8 cellular contexts compared by ENCODE assay signal in the genomic region with DNA sequence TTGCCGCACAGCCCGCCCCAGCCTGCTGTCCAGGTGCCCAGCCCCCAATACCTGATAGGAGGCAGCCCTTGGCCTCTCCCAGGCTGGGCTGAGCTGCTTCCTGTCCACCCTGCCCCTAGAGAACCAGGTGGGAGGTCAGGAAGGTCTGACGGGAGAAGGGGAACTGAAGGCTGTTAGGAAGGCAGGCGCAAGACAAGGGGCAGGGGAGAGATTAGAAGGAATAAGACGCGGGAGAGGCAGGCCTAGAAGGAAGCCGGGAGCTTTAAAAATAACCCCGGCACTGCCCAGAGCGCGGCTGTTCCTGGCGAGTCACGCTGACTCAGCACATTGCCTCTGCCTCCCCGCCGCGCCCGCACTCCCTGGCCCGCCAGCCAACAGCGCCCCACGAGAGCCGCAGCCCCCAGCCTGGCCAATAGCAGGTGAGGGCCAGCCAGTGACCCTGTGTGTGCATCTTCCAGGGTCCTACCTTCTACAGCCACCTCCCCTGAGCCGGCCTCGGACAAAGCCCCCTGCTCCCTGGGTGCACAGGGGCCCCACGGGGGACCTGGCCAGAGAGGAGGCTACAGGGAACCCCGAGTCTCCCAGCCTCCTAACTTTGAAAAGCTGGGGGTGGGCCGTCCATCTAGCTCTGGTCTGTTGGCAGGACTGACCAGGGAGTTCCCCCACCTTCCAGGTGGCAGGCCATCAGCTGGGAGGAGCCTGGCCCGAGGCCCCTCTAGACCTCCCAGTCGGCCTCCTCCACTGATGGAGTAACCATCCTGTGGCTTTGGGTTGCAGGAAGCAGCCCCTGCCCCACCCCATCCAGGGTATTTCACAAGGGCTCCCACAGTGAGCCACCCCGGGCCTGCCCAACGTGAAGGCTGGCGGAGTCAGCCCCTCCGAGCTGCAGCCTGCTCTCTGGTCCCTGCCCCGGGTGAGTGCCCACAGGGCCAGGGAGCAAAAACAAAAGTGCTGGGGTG. TPM values are rescaled to one million over a fixed set of nuclear protein-coding genes. Genes with fewer than 3 reads are reported as not detected.
DNase-seq lines count a peak whose midpoint lies in the region; ATAC-seq and TF ChIP-seq lines count a peak whose summit lies in the region.

No MANE protein-coding gene starts in this region.

- H3K4me3 Mint-ChIP-seq in T-helper 17 cell (peak overlapping the region; percentile 69), nephron progenitor cell (peak overlapping the region; percentile 72), immature natural killer cell (no peak overlapping the region)

- TF ChIP-seq CTCF in SK-N-SH (IDR thresholded peaks at IDR 0.05), result no peak
- no peak for TF ChIP-seq CTCF in fibroblast of pulmonary artery (IDR thresholded peaks at IDR 0.05; ENCODE audit: low read length, missing control alignments)
- no peak for TF ChIP-seq CTCF in nephron progenitor cell (IDR thresholded peaks at IDR 0.05)

- CTCF ChIA-PET in SK-N-SH (lab: Yijun Ruan, JAX), result interaction anchor here (1.0 to 11.7 kb wide), 6 partner anchors 11 to 97 kb away, joined by 3 to 107 read pairs (median 6); a partner anchor contains a TSS

- no peaks in the 10 kb centered on the region for H3K27me3 ChIP-seq in SK-N-SH (ENCODE audit: insufficient read depth)

- 74% methylated on average over 31 of the region's 32 CpGs for WGBS in SK-N-SH (ENCODE audit: low lambda C conversion rate)

- TF ChIP-seq EP300 in SK-N-SH (IDR thresholded peaks at IDR 0.05; ENCODE audit: borderline replicate concordance in 1 of 2, low read depth in 1 of 2, low read length in 1 of 2), result no peak

- H3K79me2 ChIP-seq in SK-N-SH (ENCODE audit: insufficient read depth), result peaks cover 83% of the 10 kb centered on the region

- H3K27me3 Mint-ChIP-seq in T-helper 17 cell, result no peaks in the 10 kb centered on the region
- H3K27me3 Mint-ChIP-seq in nephron progenitor cell (ENCODE audit: low read depth, poor library complexity), result no peaks in the 10 kb centered on the region
- H3K27me3 Mint-ChIP-seq in immature natural killer cell (ENCODE audit: low read depth in 3 of 3), result peaks cover 2 to 14% (median 6%) of the 10 kb centered on the region in 3 donors

- peak overlapping the region; percentile 6; the same call in 1 of the 2 replicates for H3K4me2 ChIP-seq in SK-N-SH

- H3K36me3 ChIP-seq in SK-N-SH (replicated peaks in 1 of 2; ENCODE audit: control insufficient read depth in 1 of 2, insufficient read depth in 2 of 2, low read length in 1 of 2), result peaks cover 9 to 40% of the 10 kb centered on the region in 2 experiments

- H2AFZ ChIP-seq in SK-N-SH (ENCODE audit: low read depth), result no peak overlapping the region

- H3K9ac ChIP-seq in SK-N-SH, result no peak overlapping the region

- H3K9me3 Mint-ChIP-seq in nephron progenitor cell (no peaks in the 10 kb centered on the region), immature natural killer cell (no peaks in the 10 kb centered on the region)

- H3K4me1 Mint-ChIP-seq in T-helper 17 cell, result peaks cover 22% of the 10 kb centered on the region
- peaks cover 49% of the 10 kb centered on the region for H3K4me1 Mint-ChIP-seq in nephron progenitor cell
- H3K4me1 Mint-ChIP-seq in immature natural killer cell, result peaks cover 7 to 16% of the 10 kb centered on the region in 2 donors

- peaks cover 11% of the 10 kb centered on the region for H3F3A ChIP-seq in SK-N-SH (replicated peaks; ENCODE audit: insufficient read depth)

- no peak overlapping the region; a peak in 1 of 4 replicates for H3K27ac ChIP-seq in SK-N-SH (ENCODE audit: low read depth in 2 of 2, low read length in 1 of 2)

- ATAC-seq in SK-N-SH treated with all-trans-retinoic acid at 6 μM for 48 hours, result no peak
- ATAC-seq in T-helper 17 cell, result no peak
- no peak for ATAC-seq in GM21515 (IDR thresholded peaks at IDR 0.05; ENCODE audit: unreplicated experiment)
- no peak for ATAC-seq in HG03521 (IDR thresholded peaks at IDR 0.05; ENCODE audit: unreplicated experiment)

- DNase-seq in SK-N-SH (no peak), T-helper 17 cell (no peak), fibroblast of pulmonary artery (ENCODE audit: low read depth) (peak; percentile 85), nephron progenitor cell (peak; percentile 72), immature natural killer cell (no peak)

- H3K9me3 ChIP-seq in SK-N-SH, result no peaks in the 10 kb centered on the region
- H3K9me3 ChIP-seq in T-helper 17 cell (ENCODE audit: control insufficient read depth, low read length, poor library complexity, severe bottlenecking), result no peaks in the 10 kb centered on the region

- H3K9me2 ChIP-seq in SK-N-SH, result no peaks in the 10 kb centered on the region

- POLR2A ChIA-PET in SK-N-SH (lab: Yijun Ruan, JAX), result interaction anchor here (0.7 to 1.7 kb wide), 2 partner anchors 53 to 82 kb away, joined by 3 to 8 read pairs; a partner anchor contains a TSS

- H3K4me1 ChIP-seq in SK-N-SH (ENCODE audit: control insufficient read depth in 1 of 2, insufficient read depth in 2 of 2, low read depth in 1 of 2, low read length in 1 of 2), result peaks cover 15 to 24% of the 10 kb centered on the region in 2 experiments; a peak in 2 of 4 replicates

- H3K36me3 Mint-ChIP-seq in T-helper 17 cell (ENCODE audit: low read depth), result no peaks in the 10 kb centered on the region
- peaks cover 6% of the 10 kb centered on the region for H3K36me3 Mint-ChIP-seq in nephron progenitor cell (ENCODE audit: low read depth)
- H3K36me3 Mint-ChIP-seq in immature natural killer cell, result no peaks in the 10 kb centered on the region

- H3K27ac Mint-ChIP-seq in T-helper 17 cell (peak overlapping the region; percentile 29), nephron progenitor cell (peak overlapping the region; percentile 96), immature natural killer cell (no peak overlapping the region)

- peaks cover 73% of the 10 kb centered on the region for H4K20me1 ChIP-seq in SK-N-SH (ENCODE audit: insufficient read depth)

- no peak overlapping the region for H3K4me3 ChIP-seq in SK-N-SH (ENCODE audit: low read depth in 2 of 2, low read length in 1 of 2)
- peak overlapping the region; percentile 52 for H3K4me3 ChIP-seq in fibroblast of pulmonary artery (replicated peaks; ENCODE audit: low read depth, low read length)

- no peak for TF ChIP-seq RAD21 in SK-N-SH (IDR thresholded peaks at IDR 0.05; ENCODE audit: low read length)

TF ChIP-seq in SK-N-SH, 30 proteins besides CTCF, POLR2A, EP300 and RAD21 (continues in another document):
- TF ChIP-seq, protein P1, sequence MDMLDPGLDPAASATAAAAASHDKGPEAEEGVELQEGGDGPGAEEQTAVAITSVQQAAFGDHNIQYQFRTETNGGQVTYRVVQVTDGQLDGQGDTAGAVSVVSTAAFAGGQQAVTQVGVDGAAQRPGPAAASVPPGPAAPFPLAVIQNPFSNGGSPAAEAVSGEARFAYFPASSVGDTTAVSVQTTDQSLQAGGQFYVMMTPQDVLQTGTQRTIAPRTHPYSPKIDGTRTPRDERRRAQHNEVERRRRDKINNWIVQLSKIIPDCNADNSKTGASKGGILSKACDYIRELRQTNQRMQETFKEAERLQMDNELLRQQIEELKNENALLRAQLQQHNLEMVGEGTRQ (IDR thresholded peaks at IDR 0.05; ENCODE audit: borderline replicate concordance, low read depth, low read length), result no peak
- TF ChIP-seq ELF1 (IDR thresholded peaks at IDR 0.05) (no peak), NRF1 (IDR thresholded peaks at IDR 0.05; ENCODE audit: low read depth, low read length) (no peak), RFX5 (IDR thresholded peaks at IDR 0.05; ENCODE audit: low read length) (no peak)

TF ChIP-seq in SK-N-SH treated with all-trans-retinoic acid at 6 μM for 48 hours, 23 proteins besides CTCF, POLR2A, EP300 and RAD21 (continues in another document):
- TF ChIP-seq SNAI2 (CRISPR knock-in tag; IDR thresholded peaks at IDR 0.05), result no peak
- TF ChIP-seq ZFP30 (CRISPR knock-in tag; IDR thresholded peaks at IDR 0.05), result no peak

RNA-seq across cellular contexts. Expression of a gene that starts 4.0 kb away (rescaled TPM):
- polyA plus RNA-seq in SK-N-SH (2012; rRNA removed), result 30.3 and 38.7 TPM in 2 replicates
- 22.2 and 29.1 TPM in 2 replicates for polyA plus RNA-seq in SK-N-SH (2012; cell fraction: cytosol; rRNA removed)
- 88.8 and 95.8 TPM in 2 replicates for polyA plus RNA-seq in SK-N-SH (2012; cell fraction: nucleus; rRNA removed)
- total RNA-seq in T-helper 17 cell, result 10 to 100 TPM; 15.4 to 23.0 TPM
- polyA plus RNA-seq in immature natural killer cell, result 1 to 10 TPM; 1.1 to 4.8 (median 1.3) TPM

RNA-seq across cellular contexts. Expression of a gene that starts 5.6 kb away (rescaled TPM):
- polyA plus RNA-seq in SK-N-SH (2012; rRNA removed) (32.6 and 34.1 TPM in 2 replicates), immature natural killer cell (10 to 100 TPM; 27.2 to 54.7 (median 36.2) TPM)
- 10.3 and 12.3 TPM in 2 replicates for polyA plus RNA-seq in SK-N-SH (2012; cell fraction: cytosol; rRNA removed)
- 182 and 254 TPM in 2 replicates for polyA plus RNA-seq in SK-N-SH (2012; cell fraction: nucleus; rRNA removed)
- total RNA-seq in T-helper 17 cell, result 10 to 100 TPM; 48.9 to 58.2 TPM

RNA-seq across cellular contexts. Expression of a gene that starts 12.4 kb away (rescaled TPM):
- polyA plus RNA-seq in SK-N-SH (2012; rRNA removed), result 46.2 and 54.1 TPM in 2 replicates
- polyA plus RNA-seq in SK-N-SH (2012; cell fraction: cytosol; rRNA removed), result 23.8 and 36.1 TPM in 2 replicates
- 97.5 and 110 TPM in 2 replicates for polyA plus RNA-seq in SK-N-SH (2012; cell fraction: nucleus; rRNA removed)
- total RNA-seq in T-helper 17 cell, result 10 to 100 TPM; 21.6 to 26.0 TPM
- 10 to 100 TPM; 44.7 to 59.6 (median 49.5) TPM for polyA plus RNA-seq in immature natural killer cell

RNA-seq across cellular contexts. Expression of a gene that starts 13.5 kb away (rescaled TPM):
- polyA plus RNA-seq in SK-N-SH (2012; rRNA removed), result 121 and 165 TPM in 2 replicates
- polyA plus RNA-seq in SK-N-SH (2012; cell fraction: cytosol; rRNA removed), result 52.8 and 102 TPM in 2 replicates
- polyA plus RNA-seq in SK-N-SH (2012; cell fraction: nucleus; rRNA removed), result 77.3 and 103 TPM in 2 replicates
- 1 to 10 TPM in 1 of 2 donors, under 1 TPM in 1; 0.72 to 1.9 TPM for total RNA-seq in T-helper 17 cell
- polyA plus RNA-seq in immature natural killer cell, result 1 to 10 TPM; 1.1 to 3.3 (median 1.9) TPM

RNA-seq across cellular contexts. Expression of a gene that starts 21.5 kb away (rescaled TPM):
- polyA plus RNA-seq in SK-N-SH (2012; rRNA removed) (0.91 and 2.4 TPM in 2 replicates), immature natural killer cell (not detected)
- polyA plus RNA-seq in SK-N-SH (2012; cell fraction: cytosol; rRNA removed), result 1.0 and 1.9 TPM in 2 replicates
- 0.89 and 2.1 TPM in 2 replicates for polyA plus RNA-seq in SK-N-SH (2012; cell fraction: nucleus; rRNA removed)
- not detected for total RNA-seq in T-helper 17 cell

Comparison
In these comparisons a context has a peak if more than half of its experiments do, and no peak if none do; other contexts are left out.
1. DNase-seq: peak in fibroblast of pulmonary artery (single experiment) and nephron progenitor cell (single experiment); none in SK-N-SH (single experiment), T-helper 17 cell (0 of 3) and immature natural killer cell (0 of 3).
2. H3K27ac Mint-ChIP-seq: peak in T-helper 17 cell (single experiment) and nephron progenitor cell (single experiment); none in immature natural killer cell (0 of 6).
3. H3K4me3 Mint-ChIP-seq: peak in T-helper 17 cell (single experiment) and nephron progenitor cell (single experiment); none in immature natural killer cell (0 of 5).